ENCODE assay signal across 8 cellular contexts in the genomic region with DNA sequence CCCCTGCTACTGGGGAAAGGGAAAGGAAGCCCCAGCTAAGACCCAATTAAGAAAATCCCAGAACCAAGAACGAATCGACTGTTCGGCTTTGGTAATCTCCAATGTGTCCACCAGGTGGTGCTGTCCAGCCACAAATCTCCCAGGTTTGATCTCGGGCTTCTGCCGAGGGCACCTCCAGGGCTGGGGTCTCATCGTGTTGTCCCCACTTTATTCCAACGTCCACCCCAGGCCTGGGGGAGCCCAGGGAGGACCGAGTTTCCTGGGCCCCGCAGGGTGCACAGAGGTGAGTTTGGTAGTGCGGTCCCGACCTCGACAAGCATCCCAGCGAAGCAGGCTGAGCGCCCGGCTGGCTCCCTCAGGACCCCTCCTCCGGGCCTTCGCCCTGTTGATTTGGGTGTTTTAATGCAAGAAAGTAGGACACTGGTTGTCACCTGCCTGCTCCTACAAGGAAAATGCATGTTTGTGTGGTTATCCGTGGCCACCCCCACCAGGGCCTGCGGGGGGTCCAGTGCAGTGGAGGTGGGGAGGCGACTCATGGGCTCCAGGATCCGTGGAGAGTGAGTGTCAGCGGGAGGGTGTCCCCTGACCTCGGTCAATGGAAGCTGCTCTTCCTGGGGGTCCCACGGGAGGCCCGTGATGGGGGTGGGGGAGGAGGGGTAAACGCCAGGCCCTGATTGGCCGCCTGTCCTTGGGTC.
DNase-seq lines count a peak whose midpoint lies in the region; ATAC-seq and TF ChIP-seq lines count a peak whose summit lies in the region.

No MANE protein-coding gene starts in this region.

- POLR2A ChIA-PET in CD4-positive, alpha-beta memory T cell (lab: Charles Lee; ENCODE audit: partially characterized antibody) = interaction anchor here (0.6 to 2.1 kb wide), 2 partner anchors 1865 to 1866 kb away, joined by 3 to 8 read pairs; no protein-coding TSS in a partner anchor

- no peaks in the 10 kb centered on the region for H3K9me3 Mint-ChIP-seq in CD4-positive, alpha-beta memory T cell

- H3K27me3 Mint-ChIP-seq in CD4-positive, alpha-beta memory T cell = peaks cover 0 to 2% of the 10 kb centered on the region in 2 donors

- no peak overlapping the region for H3K4me3 ChIP-seq in CD4-positive, alpha-beta memory T cell (ENCODE audit: low read length in 2 of 2)
- H3K4me3 ChIP-seq in H7 (ENCODE audit: insufficient read depth, low read depth, low read length) (no peak overlapping the region), RWPE2 (ENCODE audit: severe bottlenecking) (no peak overlapping the region), adipocyte (ENCODE audit: low read length) (no peak overlapping the region)

- H3K9ac ChIP-seq in adipocyte (ENCODE audit: low read length) = no peak overlapping the region

- H3K27ac ChIP-seq in CD4-positive, alpha-beta memory T cell (ENCODE audit: low read depth, low read length) = no peak overlapping the region
- H3K27ac ChIP-seq in RWPE2 (ENCODE audit: poor library complexity, severe bottlenecking) = no peak overlapping the region

- ATAC-seq in RWPE2 (ENCODE audit: low read depth) = peak; percentile 58

- peak overlapping the region in 1 of 8 donors; percentile 53 for H3K4me3 Mint-ChIP-seq in CD4-positive, alpha-beta memory T cell

- CTCF ChIA-PET in CD4-positive, alpha-beta memory T cell (lab: Charles Lee; ENCODE audit: partially characterized antibody) = interaction anchor here (0.7 to 11.1 kb wide), 9 partner anchors 8 to 1877 kb away, joined by 3 to 200 read pairs (median 4); no protein-coding TSS in a partner anchor

- H3K27me3 ChIP-seq in CD4-positive, alpha-beta memory T cell (ENCODE audit: insufficient read depth, low read length) = no peaks in the 10 kb centered on the region
- H3K27me3 ChIP-seq in H7 (ENCODE audit: control insufficient read depth, insufficient read depth, low read length) = no peaks in the 10 kb centered on the region
- peaks cover 10% of the 10 kb centered on the region for H3K27me3 ChIP-seq in RWPE2 (ENCODE audit: insufficient read depth, poor library complexity, severe bottlenecking)
- peaks cover 3% of the 10 kb centered on the region for H3K27me3 ChIP-seq in adipocyte (replicated peaks; ENCODE audit: control insufficient read depth, insufficient read depth, low read length)

- H3K36me3 ChIP-seq in CD4-positive, alpha-beta memory T cell (ENCODE audit: insufficient read depth, low read length) = no peaks in the 10 kb centered on the region
- H3K36me3 ChIP-seq in H7 (replicated peaks; ENCODE audit: control insufficient read depth, insufficient read depth, low read length) (no peaks in the 10 kb centered on the region), RWPE2 (ENCODE audit: low read depth) (no peaks in the 10 kb centered on the region), adipocyte (ENCODE audit: control insufficient read depth, insufficient read depth, low read length, severe bottlenecking) (no peaks in the 10 kb centered on the region)

- no peaks in the 10 kb centered on the region for H3K9me3 ChIP-seq in CD4-positive, alpha-beta memory T cell (ENCODE audit: control insufficient read depth in 1 of 2, low read length in 2 of 2)
- H3K9me3 ChIP-seq in RWPE2 (ENCODE audit: severe bottlenecking) (no peaks in the 10 kb centered on the region), adipocyte (ENCODE audit: control insufficient read depth, low read length) (no peaks in the 10 kb centered on the region)

- peak; percentile 63 to 87 (median 80) for DNase-seq in CD4-positive, alpha-beta memory T cell
- DNase-seq in H7 (peak; percentile 77), RWPE2 (ENCODE audit: low spot score) (peak; percentile 73), adipocyte (ENCODE audit: low read depth) (peak; percentile 52), inferior parietal cortex (ENCODE audit: extremely low spot score) (peak; percentile 98), hypothalamus (lab: John Stamatoyannopoulos, UW) (no peak), NCI-H1694 treated with DMSO at 0.1 percent for 48 hours (lab: John Stamatoyannopoulos, UW) (no peak)
- peak; percentile 62 to 87 for DNase-seq in stimulated activated CD4-positive, alpha-beta T cell treated with anti-CD3 and anti-CD28 coated beads, Interleukin-4, amount 100 ng/mL, for 48 hours (ENCODE audit: low read depth in 2 of 2)

- H3K4me1 Mint-ChIP-seq in CD4-positive, alpha-beta memory T cell = peaks cover 3 to 13% (median 6%) of the 10 kb centered on the region in 4 donors

- intact Hi-C loops in CD4-positive, alpha-beta memory T cell (cut with micrococcal nuclease) = no loop called here

- peak; percentile 88 for TF ChIP-seq CTCF in RWPE2 (IDR thresholded peaks at IDR 0.05; ENCODE audit: poor library complexity, severe bottlenecking)

- peak overlapping the region in 5 of 7 donors; percentile 11 to 85 (median 48) for H3K27ac Mint-ChIP-seq in CD4-positive, alpha-beta memory T cell

- peaks cover 29% of the 10 kb centered on the region for H3K4me1 ChIP-seq in CD4-positive, alpha-beta memory T cell (ENCODE audit: insufficient read depth, low read length)
- no peaks in the 10 kb centered on the region for H3K4me1 ChIP-seq in RWPE2 (ENCODE audit: insufficient read depth, poor library complexity, severe bottlenecking)
- no peaks in the 10 kb centered on the region for H3K4me1 ChIP-seq in adipocyte (ENCODE audit: control insufficient read depth, insufficient read depth, low read length)

- no peaks in the 10 kb centered on the region for H3K36me3 Mint-ChIP-seq in CD4-positive, alpha-beta memory T cell

Comparison
In these comparisons a context has a peak if more than half of its experiments do, and no peak if none do; other contexts are left out.
1. DNase-seq: peak in CD4-positive, alpha-beta memory T cell (5 of 5), H7 (single experiment), RWPE2 (single experiment), adipocyte (single experiment), inferior parietal cortex (single experiment) and stimulated activated CD4-positive, alpha-beta T cell treated with anti-CD3 and anti-CD28 coated beads, Interleukin-4, amount 100 ng/mL, for 48 hours (2 of 2); none in hypothalamus (0 of 51) and NCI-H1694 treated with DMSO at 0.1 percent for 48 hours (single experiment).